In the genomic region with DNA sequence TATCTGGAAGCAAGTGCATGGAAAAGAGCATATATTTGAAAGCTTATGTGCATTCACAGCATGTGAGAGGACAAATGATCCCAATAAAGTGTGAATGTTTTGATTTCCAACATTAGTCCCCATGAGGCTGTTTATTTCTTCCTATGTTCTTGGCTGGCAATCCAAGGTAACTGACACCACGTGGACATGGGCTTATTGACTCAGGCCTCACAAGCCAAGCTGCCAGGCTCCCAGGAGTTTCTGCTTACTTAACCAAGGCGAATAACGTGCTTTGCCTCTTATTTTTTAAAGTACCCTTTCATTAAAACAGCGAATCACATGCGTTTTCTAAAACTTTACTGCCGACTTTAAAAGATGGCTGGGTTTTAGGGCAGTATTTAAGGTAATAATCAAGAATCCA, we compare ENCODE assay signal across 19 cellular contexts.
"Had no signal": no experiment of that assay in that cellular context is flagged by ENCODE, and none has a peak within 500 bp of the region (broad histone marks: within the 10 kb centered on the region; RNA-seq: fewer than 3 reads in every experiment).

No MANE protein-coding gene starts in this region.

- H3K27ac Mint-ChIP-seq: dendritic cell treated with granulocyte-macrophage colony-stimulating factor and Interleukin-4, amounts not matched to agents 40 ng/mL and 50 ng/mL, for 4 days; stimulated activated memory B cell treated with anti-CD40 and anti-IgM and Interleukin-4, amounts not matched to agents 10 μg/mL and 1 μg/mL and 100 μg/mL, for 72 hours; stimulated activated naive CD8-positive, alpha-beta T cell treated with anti-CD3 and anti-CD28 coated beads, Interleukin-15, Interleukin-2, amounts not matched to agents 100 ng/mL and 50 ng/mL, for 24 hours had no signal

- H3K36me3 ChIP-seq: esophagus muscularis mucosa, gastrocnemius medialis, heart right ventricle, neutrophil, right lobe of liver, tibial nerve, upper lobe of right lung had no signal

- H3K9me3 Mint-ChIP-seq: dendritic cell treated with granulocyte-macrophage colony-stimulating factor and Interleukin-4, amounts not matched to agents 40 ng/mL and 50 ng/mL, for 4 days; effector memory CD8-positive, alpha-beta T cell had no signal

- ATAC-seq: effector memory CD8-positive, alpha-beta T cell; gastrocnemius medialis; heart right ventricle; left lobe of liver; naive thymus-derived CD4-positive, alpha-beta T cell; right lobe of liver; stimulated activated memory B cell treated with anti-CD40 and anti-IgM and Interleukin-4, amounts not matched to agents 10 μg/mL and 1 μg/mL and 100 μg/mL, for 72 hours; upper lobe of right lung had no signal

- H3K4me3 Mint-ChIP-seq: dendritic cell treated with granulocyte-macrophage colony-stimulating factor and Interleukin-4, amounts not matched to agents 40 ng/mL and 50 ng/mL, for 4 days; effector memory CD8-positive, alpha-beta T cell; naive thymus-derived CD4-positive, alpha-beta T cell; stimulated activated memory B cell treated with anti-CD40 and anti-IgM and Interleukin-4, amounts not matched to agents 10 μg/mL and 1 μg/mL and 100 μg/mL, for 72 hours; stimulated activated naive CD8-positive, alpha-beta T cell treated with anti-CD3 and anti-CD28 coated beads, Interleukin-15, Interleukin-2, amounts not matched to agents 100 ng/mL and 50 ng/mL, for 24 hours had no signal

- H3K9me3 ChIP-seq: esophagus muscularis mucosa, gastrocnemius medialis, heart right ventricle, neutrophil, right lobe of liver, testis, tibial nerve, upper lobe of right lung had no signal

- DNase-seq: effector memory CD8-positive, alpha-beta T cell; gastrocnemius medialis; heart right ventricle; hypothalamus; kidney glomerular epithelial cell; mammary epithelial cell; naive thymus-derived CD4-positive, alpha-beta T cell; right lobe of liver; stimulated activated CD4-positive, alpha-beta T cell treated with anti-CD3 and anti-CD28 coated beads, Interleukin-4, amount 100 ng/mL, for 24 hours; testis; upper lobe of right lung had no signal

- H3K27me3 Mint-ChIP-seq: dendritic cell treated with granulocyte-macrophage colony-stimulating factor and Interleukin-4, amounts not matched to agents 40 ng/mL and 50 ng/mL, for 4 days; effector memory CD8-positive, alpha-beta T cell; naive thymus-derived CD4-positive, alpha-beta T cell; stimulated activated naive CD8-positive, alpha-beta T cell treated with anti-CD3 and anti-CD28 coated beads, Interleukin-15, Interleukin-2, amounts not matched to agents 100 ng/mL and 50 ng/mL, for 24 hours had no signal

- H3K4me1 ChIP-seq: esophagus muscularis mucosa, gastrocnemius medialis, right lobe of liver, testis, tibial nerve, upper lobe of right lung had no signal

- H3K27me3 ChIP-seq: esophagus muscularis mucosa, gastrocnemius medialis, heart right ventricle, neutrophil, right lobe of liver, testis, tibial nerve, upper lobe of right lung had no signal

- H3K4me3 ChIP-seq: esophagus muscularis mucosa, gastrocnemius medialis, heart right ventricle, right lobe of liver, testis, tibial nerve, upper lobe of right lung had no signal

- H3K27ac ChIP-seq: epithelial cell of prostate, esophagus muscularis mucosa, gastrocnemius medialis, heart right ventricle, neutrophil, right lobe of liver, testis, tibial nerve, upper lobe of right lung had no signal
